In the genomic region with DNA sequence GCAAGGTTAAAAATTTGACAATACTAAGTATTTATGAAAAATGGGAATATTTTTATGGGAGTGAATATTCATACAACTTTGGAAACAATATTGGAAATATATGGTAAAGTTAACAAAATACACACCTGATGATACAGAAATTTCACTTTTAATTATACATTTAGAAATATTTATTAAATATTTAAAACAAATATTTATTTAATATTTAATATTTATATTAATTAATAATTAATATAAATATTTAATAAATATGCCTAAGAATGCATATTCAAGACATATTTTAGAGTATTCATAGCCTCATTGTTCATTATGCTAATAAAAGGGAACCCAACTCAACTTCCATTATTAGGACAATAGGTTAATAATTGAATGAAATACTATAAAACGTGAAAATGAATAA, we compare ENCODE assay signal across 23 cellular contexts. TPM values are rescaled to one million over a fixed set of nuclear protein-coding genes. Genes with fewer than 3 reads are reported as not detected.
DNase-seq lines count a peak whose midpoint lies in the region; ATAC-seq, FAIRE-seq and TF ChIP-seq lines count a peak whose summit lies in the region.
"Had no signal": no experiment of that assay in that cellular context is flagged by ENCODE, and none has a peak within 500 bp of the region (broad histone marks: within the 10 kb centered on the region; RNA-seq: fewer than 3 reads in every experiment).

No MANE protein-coding gene starts in this region.

- H3K4me3 ChIP-seq in kidney (ENCODE audit: low read length in 2 of 2), result no peak overlapping the region
- H3K4me3 ChIP-seq: HAP-1 had no signal

- no peaks in the 10 kb centered on the region for H3K9me3 ChIP-seq in kidney (ENCODE audit: control insufficient read depth in 1 of 2, low read length in 2 of 2)
- H3K9me3 ChIP-seq: HAP-1 had no signal

- H3K27ac ChIP-seq in kidney (ENCODE audit: low read depth in 2 of 2, low read length in 2 of 2), result no peak overlapping the region

- no peak overlapping the region for H3K27ac Mint-ChIP-seq in activated naive CD8-positive, alpha-beta T cell treated with anti-CD3 and anti-CD28 coated beads, Interleukin-2, amount 50 U/mL, for 24 hours
- H3K27ac Mint-ChIP-seq: CD4-positive, alpha-beta memory T cell; HFFc6 had no signal

- no peak overlapping the region for H3K4me3 Mint-ChIP-seq in activated naive CD8-positive, alpha-beta T cell treated with anti-CD3 and anti-CD28 coated beads, Interleukin-2, amount 50 U/mL, for 24 hours
- H3K4me3 Mint-ChIP-seq: CD4-positive, alpha-beta memory T cell; HFFc6 had no signal

- no peaks in the 10 kb centered on the region for H3K36me3 ChIP-seq in kidney (ENCODE audit: control insufficient read depth in 1 of 2, insufficient read depth in 2 of 2, low read length in 2 of 2)
- H3K36me3 ChIP-seq: HAP-1 had no signal

- no peaks in the 10 kb centered on the region for H3K36me3 Mint-ChIP-seq in activated naive CD8-positive, alpha-beta T cell treated with anti-CD3 and anti-CD28 coated beads, Interleukin-2, amount 50 U/mL, for 24 hours (ENCODE audit: low read depth)
- H3K36me3 Mint-ChIP-seq: CD4-positive, alpha-beta memory T cell had no signal

- H3K4me1 ChIP-seq in kidney (ENCODE audit: control insufficient read depth in 1 of 2, insufficient read depth in 1 of 2, low read depth in 1 of 2, low read length in 2 of 2), result no peaks in the 10 kb centered on the region
- H3K4me1 ChIP-seq: HAP-1 had no signal

- no peak for ATAC-seq in activated naive CD8-positive, alpha-beta T cell treated with anti-CD3 and anti-CD28 coated beads, Interleukin-2, amount 50 U/mL, for 24 hours

- H3K4me1 Mint-ChIP-seq in activated naive CD8-positive, alpha-beta T cell treated with anti-CD3 and anti-CD28 coated beads, Interleukin-2, amount 50 U/mL, for 24 hours, result no peaks in the 10 kb centered on the region
- H3K4me1 Mint-ChIP-seq: CD4-positive, alpha-beta memory T cell had no signal

- DNase-seq in kidney (no peak), GM20000 (ENCODE audit: low spot score) (no peak), activated T-cell treated with anti-CD3 and anti-CD28 coated beads for 4 hours (no peak), NCI-H187 treated with DMSO at 0.1 percent for 48 hours (lab: John Stamatoyannopoulos, UW) (no peak)
- no peak for DNase-seq in activated naive CD8-positive, alpha-beta T cell treated with anti-CD3 and anti-CD28 coated beads, Interleukin-2, amount 50 U/mL, for 24 hours
- DNase-seq: 8988T; C1 segment of cervical spinal cord; Calu3; CD4-positive, alpha-beta memory T cell; COR-L47; DMS53; DMS79 treated with DMSO at 0.1 percent for 48 hours; GOT3; HFFc6 had no signal

- peak; percentile 83 for FAIRE-seq in G401.6 (lab: Jason Lieb, UNC)
- peak; percentile 92 for FAIRE-seq in colon (lab: Jason Lieb, UNC)
- peak; percentile 90 for FAIRE-seq in kidney (lab: Jason Lieb, UNC)
- FAIRE-seq: GM12892, H54 had no signal

- no peaks in the 10 kb centered on the region for H3K27me3 Mint-ChIP-seq in activated naive CD8-positive, alpha-beta T cell treated with anti-CD3 and anti-CD28 coated beads, Interleukin-2, amount 50 U/mL, for 24 hours

- H3K9me3 Mint-ChIP-seq in activated naive CD8-positive, alpha-beta T cell treated with anti-CD3 and anti-CD28 coated beads, Interleukin-2, amount 50 U/mL, for 24 hours, result no peaks in the 10 kb centered on the region
- H3K9me3 Mint-ChIP-seq: CD4-positive, alpha-beta memory T cell; HFFc6 had no signal

- intact Hi-C loops in kidney (cut with DNase I), result no loop called here

- no peak overlapping the region for H3K9ac ChIP-seq in kidney (ENCODE audit: low read length in 2 of 2)

- TF ChIP-seq CTCF in kidney (IDR thresholded peaks at IDR 0.05; ENCODE audit: borderline replicate concordance, extremely low read depth, insufficient read depth), result no peak
- no peak for TF ChIP-seq CTCF in GM20000 (IDR thresholded peaks at IDR 0.05; ENCODE audit: extremely low read depth, missing control alignments)

RNA-seq across cellular contexts. Expression of gene DYNAP, which starts 7.0 kb away (rescaled TPM):
- not detected for total RNA-seq in kidney
- not detected for polyA plus RNA-seq in kidney (ENCODE audit: insufficient read depth, low read depth, low replicate concordance)
- total RNA-seq: A673; Calu3; CD4-positive, alpha-beta memory T cell; Daoy; G401; HFFc6 had no signal
- polyA plus RNA-seq: BJ; CD4-positive, alpha-beta memory T cell had no signal
